ENCODE assay signal across 8 cellular contexts in the genomic region with DNA sequence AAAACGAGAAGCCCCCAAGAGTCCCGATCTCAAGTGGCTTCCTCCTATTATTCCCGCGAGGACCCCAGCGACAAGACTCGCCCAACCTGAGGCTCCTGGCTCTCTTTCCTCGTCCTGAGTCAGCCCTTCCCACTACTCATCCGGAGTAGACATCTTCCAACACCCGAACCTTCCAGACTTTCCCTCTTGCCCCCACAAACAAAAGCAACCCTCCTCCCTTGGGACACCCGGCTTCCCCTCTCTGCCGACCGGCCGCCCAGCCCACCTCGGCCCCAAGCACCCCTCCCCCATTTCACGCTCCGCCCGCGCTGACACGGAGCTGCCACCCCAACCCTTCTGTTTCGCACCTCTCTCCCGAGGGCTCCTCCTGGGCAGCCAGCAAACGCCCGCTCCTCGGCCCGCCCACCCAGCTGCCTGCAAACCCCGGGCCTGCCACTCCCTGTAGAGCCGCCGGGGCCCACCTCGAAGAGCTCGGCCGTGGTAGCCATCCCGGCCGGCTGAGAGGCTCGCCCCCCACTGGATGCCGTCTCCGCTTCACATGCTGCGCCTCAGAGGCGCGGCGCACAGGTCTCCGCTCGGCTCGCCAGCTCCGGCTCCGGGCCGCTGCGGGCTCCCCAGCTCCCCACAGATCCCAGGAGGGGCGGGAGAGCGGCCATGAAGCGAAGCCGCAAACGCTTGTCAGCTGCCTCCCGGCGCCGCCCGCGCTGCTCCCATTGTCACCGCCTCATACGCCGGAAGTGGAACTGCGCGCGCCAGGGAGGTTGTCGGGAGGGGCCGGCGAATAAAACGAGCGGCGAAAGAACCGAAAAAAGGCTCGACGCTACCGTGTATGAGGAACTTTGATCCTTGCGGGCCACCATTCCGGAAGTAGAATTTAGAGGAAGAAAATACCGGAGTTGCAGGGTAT. TPM values are rescaled to one million over a fixed set of nuclear protein-coding genes. Genes with fewer than 3 reads are reported as not detected.
A peak's percentile ranks its signal among the peaks of the same experiment; 100 is the strongest.
DNase-seq lines count a peak whose midpoint lies in the region; ATAC-seq lines count a peak whose summit lies in the region.

AP5M1 (plus strand) TSS at position 811 of the 907 bp plus-strand sequence. CDS start 344 bp downstream, outside the sequence.
A gene with protein sequence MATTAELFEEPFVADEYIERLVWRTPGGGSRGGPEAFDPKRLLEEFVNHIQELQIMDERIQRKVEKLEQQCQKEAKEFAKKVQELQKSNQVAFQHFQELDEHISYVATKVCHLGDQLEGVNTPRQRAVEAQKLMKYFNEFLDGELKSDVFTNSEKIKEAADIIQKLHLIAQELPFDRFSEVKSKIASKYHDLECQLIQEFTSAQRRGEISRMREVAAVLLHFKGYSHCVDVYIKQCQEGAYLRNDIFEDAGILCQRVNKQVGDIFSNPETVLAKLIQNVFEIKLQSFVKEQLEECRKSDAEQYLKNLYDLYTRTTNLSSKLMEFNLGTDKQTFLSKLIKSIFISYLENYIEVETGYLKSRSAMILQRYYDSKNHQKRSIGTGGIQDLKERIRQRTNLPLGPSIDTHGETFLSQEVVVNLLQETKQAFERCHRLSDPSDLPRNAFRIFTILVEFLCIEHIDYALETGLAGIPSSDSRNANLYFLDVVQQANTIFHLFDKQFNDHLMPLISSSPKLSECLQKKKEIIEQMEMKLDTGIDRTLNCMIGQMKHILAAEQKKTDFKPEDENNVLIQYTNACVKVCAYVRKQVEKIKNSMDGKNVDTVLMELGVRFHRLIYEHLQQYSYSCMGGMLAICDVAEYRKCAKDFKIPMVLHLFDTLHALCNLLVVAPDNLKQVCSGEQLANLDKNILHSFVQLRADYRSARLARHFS (minus strand): TSS at position 745 of the 907 bp plus-strand sequence. CDS start 257 bp downstream, at position 488.

- H3K4me3 ChIP-seq in rectal smooth muscle tissue (ENCODE audit: low read length) (peak within 1 kb of the TSS; percentile 99), aorta (ENCODE audit: low read length in 2 of 2) (peak within 1 kb of the TSS; percentile 84 to 96)

- peak within 1 kb of the TSS; percentile 96 for H3K9ac ChIP-seq in rectal smooth muscle tissue (ENCODE audit: low read length)

- peak; percentile 94 to 96 for DNase-seq in NCI-H2081 (lab: John Stamatoyannopoulos, UW)
- DNase-seq in T1000 (lab: John Stamatoyannopoulos, UW) = peak; percentile 86
- DNase-seq in astrocyte of the hippocampus (ENCODE audit: low read depth, low spot score) = peak; percentile 96
- peak; percentile 75 for DNase-seq in hepatic stellate cell (ENCODE audit: low spot score)
- DNase-seq in aorta = peak; percentile 95 to 96

- 0 to 1% methylated on average over 75 to 76 of the region's 76 CpGs for WGBS in aorta, 2 donors

- ATAC-seq in GM18508 (IDR thresholded peaks at IDR 0.05; ENCODE audit: insufficient read depth, unreplicated experiment) = peak; percentile 64
- peak; percentile 89 for ATAC-seq in HG03025 (IDR thresholded peaks at IDR 0.05; ENCODE audit: low FRiP score, unreplicated experiment)
- ATAC-seq in aorta (ENCODE audit: low FRiP score) = peak; percentile 96

- H3K4me1 ChIP-seq in rectal smooth muscle tissue (ENCODE audit: control insufficient read depth, insufficient read depth, low read length) = peaks cover 13% of the 10 kb centered on the region
- peaks cover 3 to 4% of the 10 kb centered on the region in 2 donors for H3K4me1 ChIP-seq in aorta (ENCODE audit: control insufficient read depth in 1 of 2, insufficient read depth in 2 of 2, low read length in 2 of 2)

- H3K9me3 ChIP-seq in aorta (ENCODE audit: control insufficient read depth, low read length) = no peaks in the 10 kb centered on the region

- H3K27ac ChIP-seq in rectal smooth muscle tissue (ENCODE audit: low read depth, low read length) (peak within 1 kb of the TSS; percentile 89), aorta (ENCODE audit: low read depth in 1 of 2, low read length in 2 of 2) (peak within 1 kb of the TSS; percentile 42 to 68)

- H3K27me3 ChIP-seq in rectal smooth muscle tissue (ENCODE audit: control insufficient read depth, insufficient read depth, low read length) (no peaks in the 10 kb centered on the region), aorta (ENCODE audit: control insufficient read depth in 1 of 2, insufficient read depth in 2 of 2, low read length in 1 of 2) (no peaks in the 10 kb centered on the region)

- H3K36me3 ChIP-seq in rectal smooth muscle tissue (ENCODE audit: control insufficient read depth, insufficient read depth, low read length) (peaks cover 2% of the 10 kb centered on the region), aorta (ENCODE audit: control insufficient read depth in 1 of 2, insufficient read depth in 2 of 2, low read length in 1 of 2) (no peaks in the 10 kb centered on the region)

- intact Hi-C loops in aorta (cut with DNase I) = loop anchor here in 1 of 2 donors (10.0 kb wide), 1 partner anchor 126 kb away; the partner anchor contains the start of gene NAA30

RNA-seq across cellular contexts. Expression of gene AP5M1, which starts in this region (rescaled TPM):
- total RNA-seq in aorta = 10 to 100 TPM; 30.8 to 36.9 TPM
- polyA plus RNA-seq in aorta = 10 to 100 TPM; 11.7 to 15.7 TPM

RNA-seq across cellular contexts. Expression of the second gene that starts in this region (rescaled TPM):
- 10 to 100 TPM; 72.8 to 75.1 TPM for total RNA-seq in aorta
- 10 to 100 TPM; 13.7 to 21.4 TPM for polyA plus RNA-seq in aorta

Comparison
In these comparisons a context has a peak if more than half of its experiments do, and no peak if none do; other contexts are left out.
1. Peak in every context shown above with its lines: DNase-seq, ATAC-seq, H3K4me3 ChIP-seq and H3K27ac ChIP-seq.